ENCODE assay signal across 13 cellular contexts in genomic region chr9:26935847-26936246, GRCh38. TPM values are rescaled to one million over a fixed set of nuclear protein-coding genes. Genes with fewer than 3 reads are reported as not detected.
A peak's percentile ranks its signal among the peaks of the same experiment; 100 is the strongest.
DNase-seq lines count a peak whose midpoint lies in the region; ATAC-seq, FAIRE-seq and TF ChIP-seq lines count a peak whose summit lies in the region.
"Had no signal": no experiment of that assay in that cellular context is flagged by ENCODE, and none has a peak within 500 bp of the region (broad histone marks: within the 10 kb centered on the region; RNA-seq: fewer than 3 reads in every experiment).

No MANE protein-coding gene starts in this region.

- CTCF ChIA-PET in activated naive CD4-positive, alpha-beta T cell treated with anti-CD3 and anti-CD28 coated beads for 36 hours (lab: Charles Lee) = no interaction called here
- CTCF ChIA-PET in activated naive CD4-positive, alpha-beta T cell treated with anti-CD3 and anti-CD28 coated beads, Interleukin-2, amount 10 ng/mL, durations not matched to agents 7 days and 5 days (lab: Charles Lee) = no interaction called here
- CTCF ChIA-PET in H1 (lab: Charles Lee; ENCODE audit: partially characterized antibody) = interaction anchor here (0.6 to 1.3 kb wide), 4 partner anchors 9 to 385 kb away, joined by 3 to 5 read pairs (median 4); no protein-coding TSS in a partner anchor

- TF ChIP-seq CTCF in Loucy (conservative IDR thresholded peaks at IDR 0.05; ENCODE audit: low read length) (no peak), H1 (IDR thresholded peaks at IDR 0.05; ENCODE audit: control extremely low read depth in 1 of 3, insufficient read depth in 1 of 3, low read depth in 1 of 3, low read length in 3 of 3) (no peak)

- H3K4me1 ChIP-seq in Loucy (ENCODE audit: insufficient read depth, low read length, poor library complexity, severe bottlenecking) = peaks cover 16% of the 10 kb centered on the region
- H3K4me1 ChIP-seq in H1 (replicated peaks in 1 of 4; ENCODE audit: control insufficient read depth in 3 of 4, insufficient read depth in 4 of 4, low read length in 3 of 4) = peaks cover 0 to 6% (median 3%) of the 10 kb centered on the region in 4 experiments; a peak in 4 of 7 replicates
- H3K4me1 ChIP-seq: Caco-2 had no signal

- FAIRE-seq in H1 (lab: Jason Lieb, UNC) = no peak

- no peaks in the 10 kb centered on the region for H3F3A ChIP-seq in Loucy (ENCODE audit: low read depth)

- no peak overlapping the region for H4K91ac ChIP-seq in H1 (replicated peaks; ENCODE audit: insufficient read length, low read length)

- no peak overlapping the region for H2AK5ac ChIP-seq in H1 (ENCODE audit: low read depth, low read length)

- no peak overlapping the region for H4K8ac ChIP-seq in H1 (ENCODE audit: extremely low read depth, insufficient read depth, low read length)

- H3K9me3 ChIP-seq in Loucy (ENCODE audit: insufficient read depth, low read depth, low read length) = peaks cover 9% of the 10 kb centered on the region; the same call in 1 of the 2 replicates
- H3K9me3 ChIP-seq in H1 (ENCODE audit: insufficient read depth in 2 of 2, low read depth in 1 of 2, low read length in 1 of 2) = peaks cover 0 to 3% of the 10 kb centered on the region in 2 experiments; a peak in 1 of 4 replicates
- H3K9me3 ChIP-seq: Caco-2 had no signal

- no peak overlapping the region for H4K5ac ChIP-seq in H1 (ENCODE audit: insufficient read length, low read depth, low read length)

- H2BK120ac ChIP-seq in H1 (replicated peaks; ENCODE audit: low read depth, low read length) = no peak overlapping the region

- no peak for DNase-seq in activated naive CD4-positive, alpha-beta T cell treated with anti-CD3 and anti-CD28 coated beads for 36 hours
- DNase-seq in activated naive CD4-positive, alpha-beta T cell treated with anti-CD3 and anti-CD28 coated beads, Interleukin-2, amount 10 ng/mL, durations not matched to agents 7 days and 5 days = no peak
- DNase-seq in H1 (ENCODE audit: low read depth in 1 of 2, low spot score in 2 of 2) (no peak), NAMALWA (ENCODE audit: low spot score) (no peak), iPS-NIHi7 (ENCODE audit: extremely low spot score) (no peak), T-helper 1 cell (no peak)
- no peak for DNase-seq in stimulated activated effector memory CD8-positive, alpha-beta T cell treated with anti-CD3 and anti-CD28 coated beads, Interleukin-12 subunit alpha, Interleukin-12 subunit beta, amount 100 ng/mL, for 72 hours (ENCODE audit: low spot score in 2 of 2)
- DNase-seq: AML-193, Caco-2, NCI-H2029 treated with DMSO at 0.1 percent for 48 hours, NCI-H526, PC-9 had no signal

- no peak overlapping the region for H2BK15ac ChIP-seq in H1 (ENCODE audit: low read length)

- TF ChIP-seq RAD21 in H1 (IDR thresholded peaks at IDR 0.05 in 1 of 2, conservative IDR thresholded peaks at IDR 0.05 in 1 of 2; ENCODE audit: low read depth in 2 of 2, low read length in 2 of 2) = no peak

- H3K27me3 ChIP-seq in Loucy (ENCODE audit: insufficient read depth, low read length, poor library complexity, severe bottlenecking) = no peaks in the 10 kb centered on the region
- H3K27me3 ChIP-seq in H1 (replicated peaks in 1 of 4; ENCODE audit: control insufficient read depth in 3 of 4, extremely low read depth in 1 of 4, insufficient read depth in 3 of 4, low read length in 3 of 4) = no peaks in the 10 kb centered on the region

- H3K79me1 ChIP-seq in H1 (ENCODE audit: low read depth, low read length) = peaks cover 5% of the 10 kb centered on the region

- no peak overlapping the region for H3K23ac ChIP-seq in H1 (ENCODE audit: insufficient read length)

- H3K9me2 ChIP-seq in Loucy (replicated peaks; ENCODE audit: low read depth, low read length) = no peaks in the 10 kb centered on the region

- TF ChIP-seq EP300 in H1 (IDR thresholded peaks at IDR 0.05; ENCODE audit: borderline replicate concordance in 1 of 2, low read depth in 2 of 2, low read length in 2 of 2) = no peak

- peaks cover 4% of the 10 kb centered on the region for H3K9me3 Mint-ChIP-seq in activated naive CD4-positive, alpha-beta T cell treated with anti-CD3 and anti-CD28 coated beads for 36 hours
- peaks cover 7% of the 10 kb centered on the region for H3K9me3 Mint-ChIP-seq in activated naive CD4-positive, alpha-beta T cell treated with anti-CD3 and anti-CD28 coated beads, Interleukin-2, amount 10 ng/mL, durations not matched to agents 7 days and 5 days
- H3K9me3 Mint-ChIP-seq in stimulated activated effector memory CD8-positive, alpha-beta T cell treated with anti-CD3 and anti-CD28 coated beads, Interleukin-12 subunit alpha, Interleukin-12 subunit beta, amount 100 ng/mL, for 72 hours = peaks cover 10% of the 10 kb centered on the region

- no peak overlapping the region for H3K4ac ChIP-seq in H1 (replicated peaks; ENCODE audit: insufficient read length, low read depth, low read length)

- no peak overlapping the region for H3K27ac ChIP-seq in H1 (ENCODE audit: low read depth, low read length)
- H3K27ac ChIP-seq: PC-9 had no signal

- peak overlapping the region; percentile 29 for H3K4me3 ChIP-seq in Loucy (ENCODE audit: low read length, poor library complexity, severe bottlenecking)
- no peak overlapping the region for H3K4me3 ChIP-seq in H1 (ENCODE audit: extremely low read depth in 1 of 4, insufficient read depth in 2 of 4, low read depth in 3 of 4, low read length in 4 of 4)
- H3K4me3 ChIP-seq: PC-9 had no signal

- no peaks in the 10 kb centered on the region for H3K23me2 ChIP-seq in H1 (ENCODE audit: low read depth, low read length)

- H3K4me1 Mint-ChIP-seq in activated naive CD4-positive, alpha-beta T cell treated with anti-CD3 and anti-CD28 coated beads for 36 hours (ENCODE audit: low read depth) = peaks cover 38% of the 10 kb centered on the region
- peaks cover 25% of the 10 kb centered on the region for H3K4me1 Mint-ChIP-seq in activated naive CD4-positive, alpha-beta T cell treated with anti-CD3 and anti-CD28 coated beads, Interleukin-2, amount 10 ng/mL, durations not matched to agents 7 days and 5 days
- H3K4me1 Mint-ChIP-seq in stimulated activated effector memory CD8-positive, alpha-beta T cell treated with anti-CD3 and anti-CD28 coated beads, Interleukin-12 subunit alpha, Interleukin-12 subunit beta, amount 100 ng/mL, for 72 hours = peaks cover 44% of the 10 kb centered on the region

- no peak overlapping the region for H3K56ac ChIP-seq in H1 (replicated peaks; ENCODE audit: insufficient read length, low read depth, low read length)

- no peak overlapping the region for H3K14ac ChIP-seq in H1 (ENCODE audit: insufficient read length)

- H2BK12ac ChIP-seq in H1 (ENCODE audit: low read depth, low read length) = no peak overlapping the region

- ATAC-seq in stimulated activated effector memory CD8-positive, alpha-beta T cell treated with anti-CD3 and anti-CD28 coated beads, Interleukin-12 subunit alpha, Interleukin-12 subunit beta, amount 100 ng/mL, for 72 hours = no peak

- H2BK20ac ChIP-seq in H1 (ENCODE audit: low read length) = no peak overlapping the region

- H3K27me3 Mint-ChIP-seq in activated naive CD4-positive, alpha-beta T cell treated with anti-CD3 and anti-CD28 coated beads for 36 hours (ENCODE audit: low read depth) = no peaks in the 10 kb centered on the region
- H3K27me3 Mint-ChIP-seq in activated naive CD4-positive, alpha-beta T cell treated with anti-CD3 and anti-CD28 coated beads, Interleukin-2, amount 10 ng/mL, durations not matched to agents 7 days and 5 days = no peaks in the 10 kb centered on the region

- no peak overlapping the region; the same call in 1 of the 2 replicates for H2BK5ac ChIP-seq in H1 (ENCODE audit: low read depth, low read length)

- H3K36me3 Mint-ChIP-seq in activated naive CD4-positive, alpha-beta T cell treated with anti-CD3 and anti-CD28 coated beads for 36 hours (ENCODE audit: low read depth) = peaks cover 21% of the 10 kb centered on the region
- H3K36me3 Mint-ChIP-seq in activated naive CD4-positive, alpha-beta T cell treated with anti-CD3 and anti-CD28 coated beads, Interleukin-2, amount 10 ng/mL, durations not matched to agents 7 days and 5 days = peaks cover 28% of the 10 kb centered on the region
- H3K36me3 Mint-ChIP-seq in stimulated activated effector memory CD8-positive, alpha-beta T cell treated with anti-CD3 and anti-CD28 coated beads, Interleukin-12 subunit alpha, Interleukin-12 subunit beta, amount 100 ng/mL, for 72 hours = peaks cover 62% of the 10 kb centered on the region

- H3K9ac ChIP-seq in Loucy (ENCODE audit: low read depth, low read length, poor library complexity, severe bottlenecking) (no peak overlapping the region), H1 (replicated peaks in 1 of 4; ENCODE audit: extremely low read depth in 1 of 4, low read depth in 3 of 4, low read length in 3 of 4) (no peak overlapping the region)

- H4K20me1 ChIP-seq in Loucy (ENCODE audit: insufficient read depth, low read length, poor library complexity, severe bottlenecking) = peaks cover 59% of the 10 kb centered on the region
- peaks cover 0 to 6% of the 10 kb centered on the region in 2 experiments for H4K20me1 ChIP-seq in H1 (replicated peaks in 1 of 2; ENCODE audit: control insufficient read depth in 1 of 2, insufficient read depth in 2 of 2, low read length in 2 of 2)

- no peak overlapping the region for H3K18ac ChIP-seq in H1 (ENCODE audit: extremely low read depth, low read length)

- POLR2A ChIA-PET in H1 (lab: Charles Lee; ENCODE audit: partially characterized antibody) = interaction anchor here (1.4 to 1.8 kb wide), 3 partner anchors 12 to 40 kb away, joined by 6 to 7 read pairs (median 7); partner anchors contain the start of genes IFT74 and PLAA

- H3K27ac Mint-ChIP-seq in activated naive CD4-positive, alpha-beta T cell treated with anti-CD3 and anti-CD28 coated beads for 36 hours = peak overlapping the region; percentile 18
- H3K27ac Mint-ChIP-seq in activated naive CD4-positive, alpha-beta T cell treated with anti-CD3 and anti-CD28 coated beads, Interleukin-2, amount 10 ng/mL, durations not matched to agents 7 days and 5 days = no peak overlapping the region
- H3K27ac Mint-ChIP-seq in stimulated activated effector memory CD8-positive, alpha-beta T cell treated with anti-CD3 and anti-CD28 coated beads, Interleukin-12 subunit alpha, Interleukin-12 subunit beta, amount 100 ng/mL, for 72 hours = peak overlapping the region; percentile 12

- peaks cover 23% of the 10 kb centered on the region; the same call in 1 of the 2 replicates for H3K36me3 ChIP-seq in Loucy (ENCODE audit: insufficient read depth, low read length)
- H3K36me3 ChIP-seq in H1 (ENCODE audit: control insufficient read depth in 2 of 4, insufficient read depth in 4 of 4, low read length in 3 of 4) = no peaks in the 10 kb centered on the region; a peak in 2 of 8 replicates

- H3K4me2 ChIP-seq in Loucy (ENCODE audit: low read depth, low read length, poor library complexity, severe bottlenecking) = peak overlapping the region; percentile 11
- H3K4me2 ChIP-seq in H1 (ENCODE audit: insufficient read depth in 1 of 2, low read depth in 2 of 2, low read length in 2 of 2) = no peak overlapping the region
- H3K4me2 ChIP-seq: PC-9 had no signal

- H3K79me2 ChIP-seq in Loucy (ENCODE audit: insufficient read depth, low read length) (peaks cover 74% of the 10 kb centered on the region), H1 (ENCODE audit: control insufficient read depth in 1 of 2, insufficient read depth in 2 of 2, low read length in 2 of 2) (peaks cover 15 to 71% of the 10 kb centered on the region in 2 experiments)

- no peak for TF ChIP-seq POLR2A in H1 (IDR thresholded peaks at IDR 0.05; ENCODE audit: control extremely low read depth in 1 of 2, low read depth in 2 of 2, low read length in 2 of 2)

- no peak overlapping the region for H3K4me3 Mint-ChIP-seq in activated naive CD4-positive, alpha-beta T cell treated with anti-CD3 and anti-CD28 coated beads for 36 hours
- no peak overlapping the region for H3K4me3 Mint-ChIP-seq in activated naive CD4-positive, alpha-beta T cell treated with anti-CD3 and anti-CD28 coated beads, Interleukin-2, amount 10 ng/mL, durations not matched to agents 7 days and 5 days
- no peak overlapping the region for H3K4me3 Mint-ChIP-seq in stimulated activated effector memory CD8-positive, alpha-beta T cell treated with anti-CD3 and anti-CD28 coated beads, Interleukin-12 subunit alpha, Interleukin-12 subunit beta, amount 100 ng/mL, for 72 hours

- no peak overlapping the region for H2AFZ ChIP-seq in Loucy (ENCODE audit: low read length)
- H2AFZ ChIP-seq in H1 (ENCODE audit: low read length) = no peak overlapping the region
- H2AFZ ChIP-seq: PC-9 had no signal

- intact Hi-C loops in activated naive CD4-positive, alpha-beta T cell treated with anti-CD3 and anti-CD28 coated beads for 36 hours (cut with micrococcal nuclease) = no loop called here

RNA-seq across cellular contexts. Expression of gene PLAA, which starts 11.2 kb away (rescaled TPM):
- 10 to 100 TPM; 29.9 to 30.6 TPM for total RNA-seq in activated naive CD4-positive, alpha-beta T cell treated with anti-CD3 and anti-CD28 coated beads for 36 hours
- 64.2 and 64.5 TPM in 2 replicates for total RNA-seq in H1 (2021; fragmentation: NEBNext Ultra II Directional; extraction: Animal tissue kit (Norgen Biotek cat#: 25700))
- 19.2 and 20.1 TPM in 2 replicates for polyA plus RNA-seq in H1 (2011; rRNA removed)
- polyA plus RNA-seq in H1 (2011; cell fraction: cytosol; rRNA removed) = 28.1 TPM
- 20.7 TPM for polyA plus RNA-seq in H1 (2011; cell fraction: nucleus; rRNA removed)
- polyA plus RNA-seq in H1 (2012, experiment 1 of 2) = 39.5 to 62.0 TPM (median 44.3 TPM) in 4 replicates
- 5.3 TPM for polyA plus RNA-seq in H1 (2012, experiment 2 of 2)
- 31.9 TPM for polyA plus RNA-seq in H1 (2013, experiment 1 of 2)
- polyA plus RNA-seq in H1 (2013, experiment 2 of 2) = 32.4 TPM
- polyA minus RNA-seq in H1 (2011; rRNA and poly(A)+ RNA removed) = 38.6 and 54.1 TPM in 2 replicates
- 37.7 TPM for polyA minus RNA-seq in H1 (2011; cell fraction: cytosol; rRNA and poly(A)+ RNA removed)
- 53.0 TPM for polyA minus RNA-seq in H1 (2011; cell fraction: nucleus; rRNA and poly(A)+ RNA removed)

RNA-seq across cellular contexts. Expression of gene IFT74, which starts 20.4 kb away (rescaled TPM):
- total RNA-seq in activated naive CD4-positive, alpha-beta T cell treated with anti-CD3 and anti-CD28 coated beads for 36 hours = 1 to 10 TPM; 7.9 to 9.7 TPM
- total RNA-seq in H1 (2021; fragmentation: NEBNext Ultra II Directional; extraction: Animal tissue kit (Norgen Biotek cat#: 25700)) = 17.2 and 17.8 TPM in 2 replicates
- 4.1 and 4.4 TPM in 2 replicates for polyA plus RNA-seq in H1 (2011; rRNA removed)
- polyA plus RNA-seq in H1 (2011; cell fraction: cytosol; rRNA removed) = 8.4 TPM
- polyA plus RNA-seq in H1 (2011; cell fraction: nucleus; rRNA removed) = 5.7 TPM
- polyA plus RNA-seq in H1 (2012, experiment 1 of 2) = 11.7 to 17.6 TPM (median 13.9 TPM) in 4 replicates
- polyA plus RNA-seq in H1 (2012, experiment 2 of 2) = 1.1 TPM
- 13.5 TPM for polyA plus RNA-seq in H1 (2013, experiment 1 of 2)
- polyA plus RNA-seq in H1 (2013, experiment 2 of 2) = 14.1 TPM
- 11.5 and 12.7 TPM in 2 replicates for polyA minus RNA-seq in H1 (2011; rRNA and poly(A)+ RNA removed)
- 15.6 TPM for polyA minus RNA-seq in H1 (2011; cell fraction: cytosol; rRNA and poly(A)+ RNA removed)
- polyA minus RNA-seq in H1 (2011; cell fraction: nucleus; rRNA and poly(A)+ RNA removed) = 41.8 TPM

RNA-seq across cellular contexts. Expression of gene CAAP1, which starts 43.2 kb away (rescaled TPM):
- total RNA-seq in activated naive CD4-positive, alpha-beta T cell treated with anti-CD3 and anti-CD28 coated beads for 36 hours = 10 to 100 TPM; 16.1 to 18.1 TPM
- total RNA-seq in H1 (2021; fragmentation: NEBNext Ultra II Directional; extraction: Animal tissue kit (Norgen Biotek cat#: 25700)) = 34.1 and 36.7 TPM in 2 replicates
- 9.5 and 13.8 TPM in 2 replicates for polyA plus RNA-seq in H1 (2011; rRNA removed)
- 20.7 TPM for polyA plus RNA-seq in H1 (2011; cell fraction: cytosol; rRNA removed)
- 23.5 TPM for polyA plus RNA-seq in H1 (2011; cell fraction: nucleus; rRNA removed)
- polyA plus RNA-seq in H1 (2012, experiment 1 of 2) = 27.2 to 37.0 TPM (median 35.4 TPM) in 4 replicates
- polyA plus RNA-seq in H1 (2012, experiment 2 of 2) = 6.9 TPM
- 24.3 TPM for polyA plus RNA-seq in H1 (2013, experiment 1 of 2)
- 22.1 TPM for polyA plus RNA-seq in H1 (2013, experiment 2 of 2)
- 6.6 and 7.8 TPM in 2 replicates for polyA minus RNA-seq in H1 (2011; rRNA and poly(A)+ RNA removed)
- 24.2 TPM for polyA minus RNA-seq in H1 (2011; cell fraction: cytosol; rRNA and poly(A)+ RNA removed)
- polyA minus RNA-seq in H1 (2011; cell fraction: nucleus; rRNA and poly(A)+ RNA removed) = 32.2 TPM
